8 cellular contexts compared by ENCODE assay signal in genomic region chr6:166333172-166333995, GRCh38. TPM values are rescaled to one million over a fixed set of nuclear protein-coding genes. Genes with fewer than 3 reads are reported as not detected.
DNase-seq lines count a peak whose midpoint lies in the region; ATAC-seq and TF ChIP-seq lines count a peak whose summit lies in the region.

No MANE protein-coding gene starts in this region.

- DNase-seq in KG1 (lab: John Stamatoyannopoulos, UW), result peak; percentile 35
- peak; percentile 29 to 57 (median 37) for DNase-seq in effector memory CD8-positive, alpha-beta T cell
- no peak for DNase-seq in H4 (ENCODE audit: low spot score)
- DNase-seq in RWPE1 (ENCODE audit: low spot score), result no peak
- DNase-seq in NCI-H2029 (lab: John Stamatoyannopoulos, UW), result no peak
- no peak for DNase-seq in COLO668 (lab: John Stamatoyannopoulos, UW; ENCODE audit: unreplicated experiment)

- H3K4me1 Mint-ChIP-seq in effector memory CD8-positive, alpha-beta T cell (ENCODE audit: low read depth in 2 of 2), result peaks cover 46 to 51% of the 10 kb centered on the region in 2 donors

- CTCF ChIA-PET in RWPE1 (lab: Yijun Ruan, JAX), result no interaction called here

- ATAC-seq in GM18505 (IDR thresholded peaks at IDR 0.05; ENCODE audit: unreplicated experiment) (peak; percentile 66), GM21717 (IDR thresholded peaks at IDR 0.05; ENCODE audit: unreplicated experiment) (peak; percentile 65)
- ATAC-seq in effector memory CD8-positive, alpha-beta T cell (replicated peaks), result peak; percentile 98

- no peaks in the 10 kb centered on the region for H3K9me3 Mint-ChIP-seq in effector memory CD8-positive, alpha-beta T cell

- no peak overlapping the region for H3K27ac ChIP-seq in RWPE1

- TF ChIP-seq POLR2A in GM18505 (IDR thresholded peaks at IDR 0.05; ENCODE audit: borderline replicate concordance, extremely low read depth, insufficient read depth, insufficient read length), result peak; percentile 11

- no peak for TF ChIP-seq CTCF in RWPE1 (conservative IDR thresholded peaks at IDR 0.05; ENCODE audit: low read depth)

- H3K4me3 Mint-ChIP-seq in effector memory CD8-positive, alpha-beta T cell, result peak overlapping the region; percentile 82 to 85

- peak overlapping the region; percentile 3 to 82 for H3K27ac Mint-ChIP-seq in effector memory CD8-positive, alpha-beta T cell

- POLR2A ChIA-PET in RWPE1 (lab: Yijun Ruan, JAX; ENCODE audit: low non-redundant PET), result no interaction called here

- H3K27me3 Mint-ChIP-seq in effector memory CD8-positive, alpha-beta T cell, result no peaks in the 10 kb centered on the region

- H3K36me3 Mint-ChIP-seq in effector memory CD8-positive, alpha-beta T cell (ENCODE audit: insufficient read depth), result peaks cover 19% of the 10 kb centered on the region

RNA-seq across cellular contexts. Expression of gene SFT2D1, which starts 9.0 kb away (rescaled TPM):
- 16.0 and 27.6 TPM in 2 replicates for total RNA-seq in H4 (2014; rRNA removed; shearing (Covaris generic))

RNA-seq across cellular contexts. Expression of gene PRR18, which starts 25.2 kb away (rescaled TPM):
- total RNA-seq in H4 (2014; rRNA removed; shearing (Covaris generic)), result not detected in 2 replicates

RNA-seq across cellular contexts. Expression of gene MPC1, which starts 49.4 kb away (rescaled TPM):
- 46.1 and 64.0 TPM in 2 replicates for total RNA-seq in H4 (2014; rRNA removed; shearing (Covaris generic))

Comparison
In these comparisons a context has a peak if more than half of its experiments do, and no peak if none do; other contexts are left out.
1. DNase-seq: peak in KG1 (single experiment) and effector memory CD8-positive, alpha-beta T cell (3 of 3); none in H4 (single experiment), RWPE1 (single experiment), NCI-H2029 (single experiment) and COLO668 (single experiment).
2. Peak in every context shown above with its lines, with median percentiles within 50 percentile points of each other: ATAC-seq.